12 cellular contexts compared by ENCODE assay signal in the genomic region with DNA sequence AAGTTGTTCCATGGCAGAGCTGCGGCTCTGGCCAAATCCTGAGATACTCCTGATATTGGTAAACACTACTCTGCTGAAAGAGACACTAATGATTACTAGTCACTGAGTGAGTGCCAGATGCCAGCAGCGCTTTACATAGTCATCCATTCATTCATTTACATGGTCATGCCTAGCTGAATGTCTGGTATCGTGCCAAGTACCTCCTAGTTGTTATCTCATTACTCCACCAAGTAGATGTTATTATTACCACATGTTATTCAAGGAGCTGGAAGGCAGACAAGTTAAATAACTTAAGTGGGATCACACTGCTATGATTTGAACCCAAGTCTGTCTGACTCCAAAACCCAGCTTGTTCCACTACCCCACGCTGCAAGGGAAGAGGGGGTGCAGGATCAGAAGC. TPM values are rescaled to one million over a fixed set of nuclear protein-coding genes. Genes with fewer than 3 reads are reported as not detected.
DNase-seq lines count a peak whose midpoint lies in the region; ATAC-seq, FAIRE-seq and TF ChIP-seq lines count a peak whose summit lies in the region.
"Had no signal": no experiment of that assay in that cellular context is flagged by ENCODE, and none has a peak within 500 bp of the region (broad histone marks: within the 10 kb centered on the region; RNA-seq: fewer than 3 reads in every experiment).

No MANE protein-coding gene starts in this region.

- H3K18ac ChIP-seq in neuronal stem cell (ENCODE audit: low read length), result no peak overlapping the region

- DNase-seq in AG09319 (ENCODE audit: extremely low read depth, low read depth) (peak; percentile 93), NAMALWA (ENCODE audit: low spot score) (peak; percentile 33), RCC 7860 (ENCODE audit: low spot score) (peak; percentile 71), foreskin fibroblast (peak; percentile 93 to 95), CD1c-positive myeloid dendritic cell (ENCODE audit: extremely low spot score) (no peak), neuronal stem cell (ENCODE audit: low spot score) (no peak)
- DNase-seq: left colon, NCI-H187 had no signal

- ATAC-seq in HG02870 (IDR thresholded peaks at IDR 0.05; ENCODE audit: unreplicated experiment), result no peak
- ATAC-seq in GM21447 (IDR thresholded peaks at IDR 0.05; ENCODE audit: unreplicated experiment), result no peak
- ATAC-seq: left colon had no signal

- no peak overlapping the region for H3K4me2 ChIP-seq in neuronal stem cell (ENCODE audit: insufficient read depth, low read length, poor library complexity, severe bottlenecking)

- no peak overlapping the region for H2BK5ac ChIP-seq in neuronal stem cell (ENCODE audit: low read length)

- TF ChIP-seq CTCF in AG09319 (IDR thresholded peaks at IDR 0.05; ENCODE audit: low read depth, low read length), result no peak
- TF ChIP-seq CTCF in foreskin fibroblast (IDR thresholded peaks at IDR 0.05; ENCODE audit: low read depth, low read length), result no peak

- no peaks in the 10 kb centered on the region for H3K79me1 ChIP-seq in neuronal stem cell (ENCODE audit: low read depth, low read length)

- H3K4me3 ChIP-seq in foreskin fibroblast (ENCODE audit: low read depth in 1 of 2, low read length in 2 of 2) (no peak overlapping the region), neuronal stem cell (ENCODE audit: low read length in 2 of 2) (no peak overlapping the region)
- H3K4me3 ChIP-seq: skin epidermis had no signal

- peaks cover 0 to 3% of the 10 kb centered on the region in 2 donors for H3K36me3 ChIP-seq in neuronal stem cell (replicated peaks in 1 of 2; ENCODE audit: control insufficient read depth in 2 of 2, insufficient read depth in 2 of 2, low read length in 2 of 2)

- no peak overlapping the region for H3K4ac ChIP-seq in neuronal stem cell (ENCODE audit: low read length)

- H3K9me3 ChIP-seq in neuronal stem cell (replicated peaks in 1 of 2; ENCODE audit: control insufficient read depth in 2 of 2, insufficient read depth in 1 of 2, low read depth in 1 of 2, low read length in 2 of 2), result no peaks in the 10 kb centered on the region

- FAIRE-seq in RCC 7860 (lab: Jason Lieb, UNC), result peak; percentile 85

- no peak overlapping the region for H3K9ac ChIP-seq in neuronal stem cell (ENCODE audit: low read depth, low read length, poor library complexity)

- no peak overlapping the region for H2AFZ ChIP-seq in neuronal stem cell (ENCODE audit: low read length)

- WGBS in neuronal stem cell (ENCODE audit: extremely low coverage in 2 of 2, insufficient read length in 2 of 2, insufficient replicate concordance in 1 of 2), 2 donors, result no CpG with 5 or more reads among the region's 4 CpGs

- H4K91ac ChIP-seq in neuronal stem cell (ENCODE audit: low read depth, low read length, poor library complexity), result no peak overlapping the region

- no peak overlapping the region for H2BK15ac ChIP-seq in neuronal stem cell (ENCODE audit: low read length)

- H2BK12ac ChIP-seq in neuronal stem cell (ENCODE audit: low read length), result no peak overlapping the region

- H3K27me3 ChIP-seq in neuronal stem cell (ENCODE audit: control insufficient read depth in 3 of 3, insufficient read depth in 3 of 3, low read depth in 1 of 3, low read length in 3 of 3), result peaks cover 0 to 11% (median 3%) of the 10 kb centered on the region in 3 experiments

- no peak overlapping the region for H3K23ac ChIP-seq in neuronal stem cell (ENCODE audit: low read depth, low read length, poor library complexity)

- no peak overlapping the region for H2BK120ac ChIP-seq in neuronal stem cell (ENCODE audit: low read depth, low read length)

- no peak overlapping the region for H4K8ac ChIP-seq in neuronal stem cell (ENCODE audit: low read depth, low read length)

- H3K27ac ChIP-seq in neuronal stem cell (replicated peaks; ENCODE audit: low read length), result no peak overlapping the region

- no peak overlapping the region for H2AK5ac ChIP-seq in neuronal stem cell (ENCODE audit: low read depth, low read length)

- no peak overlapping the region for H3K14ac ChIP-seq in neuronal stem cell (ENCODE audit: low read length)

- peaks cover 2 to 9% of the 10 kb centered on the region in 2 donors for H3K4me1 ChIP-seq in neuronal stem cell (ENCODE audit: control insufficient read depth in 2 of 2, insufficient read depth in 1 of 2, low read depth in 1 of 2, low read length in 2 of 2)

RNA-seq across cellular contexts. Expression of gene OLFML2B, which starts 4.7 kb away (rescaled TPM):
- 6.2 TPM for polyA plus RNA-seq in neuronal stem cell (2013, experiment 1 of 2)
- polyA plus RNA-seq in neuronal stem cell (2013, experiment 2 of 2), result 6.6 TPM

RNA-seq across cellular contexts. Expression of gene NOS1AP, which starts 50.5 kb away (rescaled TPM):
- 2.5 TPM for polyA plus RNA-seq in neuronal stem cell (2013, experiment 1 of 2)
- polyA plus RNA-seq in neuronal stem cell (2013, experiment 2 of 2), result 2.2 TPM
- polyA plus RNA-seq: CD14-positive monocyte had no signal

Comparison
In these comparisons a context has a peak if more than half of its experiments do, and no peak if none do; other contexts are left out.
1. DNase-seq: peak in AG09319 (single experiment), NAMALWA (single experiment), RCC 7860 (single experiment) and foreskin fibroblast (2 of 2); none in CD1c-positive myeloid dendritic cell (single experiment) and neuronal stem cell (single experiment).